4 cellular contexts compared by ENCODE assay signal in genomic region chr11:24060125-24060524, GRCh38.
TF ChIP-seq lines count a peak whose summit lies in the region.

No MANE protein-coding gene starts in this region.

TF ChIP-seq in HepG2, 621 proteins besides CTCF, POLR2A, EP300 and RAD21:
- TF ChIP-seq MAFK (conservative IDR thresholded peaks at IDR 0.05 in 1 of 2, IDR thresholded peaks at IDR 0.05 in 1 of 2; ENCODE audit: low read length in 2 of 2) (peak; percentile 62 to 87; a peak in 3 of 4 replicates), MAZ (IDR thresholded peaks at IDR 0.05; ENCODE audit: borderline replicate concordance, low read depth, low read length) (no peak), MAZ (CRISPR knock-in tag; IDR thresholded peaks at IDR 0.05; ENCODE audit: low read depth) (no peak), MAFF (IDR thresholded peaks at IDR 0.05; ENCODE audit: low read depth, low read length) (peak; percentile 70)

TF ChIP-seq in A549, 52 proteins besides CTCF, POLR2A, EP300 and RAD21:
- TF ChIP-seq MAZ (IDR thresholded peaks at IDR 0.05; ENCODE audit: borderline replicate concordance, low read depth, low read length) (no peak), MAFK (IDR thresholded peaks at IDR 0.05; ENCODE audit: partially characterized antibody) (peak; percentile 81)

TF ChIP-seq in IMR-90, 13 proteins besides CTCF, POLR2A, EP300 and RAD21:
- TF ChIP-seq MAFK (IDR thresholded peaks at IDR 0.05; ENCODE audit: low read depth, low read length) (peak; percentile 88), MXI1 (IDR thresholded peaks at IDR 0.05; ENCODE audit: borderline replicate concordance, low read depth, low read length) (no peak)
TF ChIP-seq in IMR-90: peak in this region for 1.

TF ChIP-seq in K562, 482 proteins besides CTCF, POLR2A, EP300 and RAD21:
- TF ChIP-seq ETS2 (tag; IDR thresholded peaks at IDR 0.05; ENCODE audit: borderline replicate concordance, poor library complexity, severe bottlenecking) (no peak), ZNF282 (CRISPR knock-in tag; IDR thresholded peaks at IDR 0.05) (no peak), MAFG (tag; conservative IDR thresholded peaks at IDR 0.05) (0 out of 2 replicates have a peak, but pooled peaks have one; percentile 32), MAFF (IDR thresholded peaks at IDR 0.05; ENCODE audit: low read length) (0 out of 2 replicates have a peak, but pooled peaks have one; percentile 24), XRCC5 (IDR thresholded peaks at IDR 0.05; ENCODE audit: low read depth, low read length) (no peak), CXXC5 (CRISPR knock-in tag; IDR thresholded peaks at IDR 0.05) (no peak), MBD2 (IDR thresholded peaks at IDR 0.05; ENCODE audit: borderline replicate concordance, low read depth) (no peak), ZBTB40 (IDR thresholded peaks at IDR 0.05) (no peak), ZBTB40 (CRISPR knock-in tag; IDR thresholded peaks at IDR 0.05) (no peak), ZNF740 (CRISPR knock-in tag; IDR thresholded peaks at IDR 0.05) (no peak), ZNF740 (tag; IDR thresholded peaks at IDR 0.05) (no peak), IRF2 (CRISPR knock-in tag; IDR thresholded peaks at IDR 0.05) (no peak), MTA1 (IDR thresholded peaks at IDR 0.05; ENCODE audit: borderline replicate concordance) (no peak), ZNF316 (IDR thresholded peaks at IDR 0.05) (peak; percentile 75), RNF2 (IDR thresholded peaks at IDR 0.05) (no peak), ZNF589 (CRISPR knock-in tag; IDR thresholded peaks at IDR 0.05; ENCODE audit: low read depth) (no peak), MAFK (IDR thresholded peaks at IDR 0.05; ENCODE audit: low read length) (peak; percentile 50; the same call in 1 of the 2 replicates), MTA3 (IDR thresholded peaks at IDR 0.05; ENCODE audit: borderline replicate concordance) (no peak), C11orf30 (IDR thresholded peaks at IDR 0.05; ENCODE audit: low read depth) (peak; percentile 30; the same call in 1 of the 2 replicates), U2AF2 (optimal IDR thresholded peaks at IDR 0.05; ENCODE audit: low read depth, low read length) (no peak), XRCC4 (IDR thresholded peaks at IDR 0.05; ENCODE audit: extremely low read depth, insufficient read depth, insufficient read length) (no peak), TSC22D4 (tag; IDR thresholded peaks at IDR 0.05) (no peak), ZNF696 (CRISPR knock-in tag; conservative IDR thresholded peaks at IDR 0.05) (no peak), HNRNPK (IDR thresholded peaks at IDR 0.05; ENCODE audit: low read depth, low read length, poor library complexity, severe bottlenecking) (no peak), ZBTB8A (IDR thresholded peaks at IDR 0.05; ENCODE audit: partially characterized antibody) (no peak), STAG1 (CRISPR knock-in tag; IDR thresholded peaks at IDR 0.05; ENCODE audit: borderline replicate concordance) (no peak), RHOXF2B (CRISPR knock-in tag; conservative IDR thresholded peaks at IDR 0.05) (no peak), FOXA1 (IDR thresholded peaks at IDR 0.05; ENCODE audit: borderline replicate concordance) (no peak), ETV1 (tag; conservative IDR thresholded peaks at IDR 0.05; ENCODE audit: low read depth) (no peak), CBX5 (IDR thresholded peaks at IDR 0.05; ENCODE audit: borderline replicate concordance, low read depth) (no peak), GTF2A2 (tag; IDR thresholded peaks at IDR 0.05) (no peak), ZNF408 (CRISPR knock-in tag; IDR thresholded peaks at IDR 0.05; ENCODE audit: low read depth) (no peak), NR4A1 (CRISPR knock-in tag; IDR thresholded peaks at IDR 0.05) (no peak), NR4A1 (tag; IDR thresholded peaks at IDR 0.05) (no peak), PYGO2 (tag; IDR thresholded peaks at IDR 0.05) (no peak)
- TF ChIP-seq, protein P1, sequence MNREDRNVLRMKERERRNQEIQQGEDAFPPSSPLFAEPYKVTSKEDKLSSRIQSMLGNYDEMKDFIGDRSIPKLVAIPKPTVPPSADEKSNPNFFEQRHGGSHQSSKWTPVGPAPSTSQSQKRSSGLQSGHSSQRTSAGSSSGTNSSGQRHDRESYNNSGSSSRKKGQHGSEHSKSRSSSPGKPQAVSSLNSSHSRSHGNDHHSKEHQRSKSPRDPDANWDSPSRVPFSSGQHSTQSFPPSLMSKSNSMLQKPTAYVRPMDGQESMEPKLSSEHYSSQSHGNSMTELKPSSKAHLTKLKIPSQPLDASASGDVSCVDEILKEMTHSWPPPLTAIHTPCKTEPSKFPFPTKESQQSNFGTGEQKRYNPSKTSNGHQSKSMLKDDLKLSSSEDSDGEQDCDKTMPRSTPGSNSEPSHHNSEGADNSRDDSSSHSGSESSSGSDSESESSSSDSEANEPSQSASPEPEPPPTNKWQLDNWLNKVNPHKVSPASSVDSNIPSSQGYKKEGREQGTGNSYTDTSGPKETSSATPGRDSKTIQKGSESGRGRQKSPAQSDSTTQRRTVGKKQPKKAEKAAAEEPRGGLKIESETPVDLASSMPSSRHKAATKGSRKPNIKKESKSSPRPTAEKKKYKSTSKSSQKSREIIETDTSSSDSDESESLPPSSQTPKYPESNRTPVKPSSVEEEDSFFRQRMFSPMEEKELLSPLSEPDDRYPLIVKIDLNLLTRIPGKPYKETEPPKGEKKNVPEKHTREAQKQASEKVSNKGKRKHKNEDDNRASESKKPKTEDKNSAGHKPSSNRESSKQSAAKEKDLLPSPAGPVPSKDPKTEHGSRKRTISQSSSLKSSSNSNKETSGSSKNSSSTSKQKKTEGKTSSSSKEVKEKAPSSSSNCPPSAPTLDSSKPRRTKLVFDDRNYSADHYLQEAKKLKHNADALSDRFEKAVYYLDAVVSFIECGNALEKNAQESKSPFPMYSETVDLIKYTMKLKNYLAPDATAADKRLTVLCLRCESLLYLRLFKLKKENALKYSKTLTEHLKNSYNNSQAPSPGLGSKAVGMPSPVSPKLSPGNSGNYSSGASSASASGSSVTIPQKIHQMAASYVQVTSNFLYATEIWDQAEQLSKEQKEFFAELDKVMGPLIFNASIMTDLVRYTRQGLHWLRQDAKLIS (CRISPR knock-in tag; IDR thresholded peaks at IDR 0.05): no peak
- TF ChIP-seq, protein P2, sequence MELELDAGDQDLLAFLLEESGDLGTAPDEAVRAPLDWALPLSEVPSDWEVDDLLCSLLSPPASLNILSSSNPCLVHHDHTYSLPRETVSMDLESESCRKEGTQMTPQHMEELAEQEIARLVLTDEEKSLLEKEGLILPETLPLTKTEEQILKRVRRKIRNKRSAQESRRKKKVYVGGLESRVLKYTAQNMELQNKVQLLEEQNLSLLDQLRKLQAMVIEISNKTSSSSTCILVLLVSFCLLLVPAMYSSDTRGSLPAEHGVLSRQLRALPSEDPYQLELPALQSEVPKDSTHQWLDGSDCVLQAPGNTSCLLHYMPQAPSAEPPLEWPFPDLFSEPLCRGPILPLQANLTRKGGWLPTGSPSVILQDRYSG (tag; conservative IDR thresholded peaks at IDR 0.05; ENCODE audit: low read depth): no peak
- TF ChIP-seq, protein P3, sequence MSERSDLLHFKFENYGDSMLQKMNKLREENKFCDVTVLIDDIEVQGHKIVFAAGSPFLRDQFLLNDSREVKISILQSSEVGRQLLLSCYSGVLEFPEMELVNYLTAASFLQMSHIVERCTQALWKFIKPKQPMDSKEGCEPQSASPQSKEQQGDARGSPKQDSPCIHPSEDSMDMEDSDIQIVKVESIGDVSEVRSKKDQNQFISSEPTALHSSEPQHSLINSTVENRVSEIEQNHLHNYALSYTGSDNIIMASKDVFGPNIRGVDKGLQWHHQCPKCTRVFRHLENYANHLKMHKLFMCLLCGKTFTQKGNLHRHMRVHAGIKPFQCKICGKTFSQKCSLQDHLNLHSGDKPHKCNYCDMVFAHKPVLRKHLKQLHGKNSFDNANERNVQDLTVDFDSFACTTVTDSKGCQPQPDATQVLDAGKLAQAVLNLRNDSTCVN (CRISPR knock-in tag; IDR thresholded peaks at IDR 0.05): no peak
- TF ChIP-seq, protein P4, sequence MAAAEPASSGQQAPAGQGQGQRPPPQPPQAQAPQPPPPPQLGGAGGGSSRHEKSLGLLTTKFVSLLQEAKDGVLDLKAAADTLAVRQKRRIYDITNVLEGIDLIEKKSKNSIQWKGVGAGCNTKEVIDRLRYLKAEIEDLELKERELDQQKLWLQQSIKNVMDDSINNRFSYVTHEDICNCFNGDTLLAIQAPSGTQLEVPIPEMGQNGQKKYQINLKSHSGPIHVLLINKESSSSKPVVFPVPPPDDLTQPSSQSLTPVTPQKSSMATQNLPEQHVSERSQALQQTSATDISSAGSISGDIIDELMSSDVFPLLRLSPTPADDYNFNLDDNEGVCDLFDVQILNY (CRISPR knock-in tag; IDR thresholded peaks at IDR 0.05): no peak
